28 cellular contexts compared by ENCODE assay signal in the genomic region with DNA sequence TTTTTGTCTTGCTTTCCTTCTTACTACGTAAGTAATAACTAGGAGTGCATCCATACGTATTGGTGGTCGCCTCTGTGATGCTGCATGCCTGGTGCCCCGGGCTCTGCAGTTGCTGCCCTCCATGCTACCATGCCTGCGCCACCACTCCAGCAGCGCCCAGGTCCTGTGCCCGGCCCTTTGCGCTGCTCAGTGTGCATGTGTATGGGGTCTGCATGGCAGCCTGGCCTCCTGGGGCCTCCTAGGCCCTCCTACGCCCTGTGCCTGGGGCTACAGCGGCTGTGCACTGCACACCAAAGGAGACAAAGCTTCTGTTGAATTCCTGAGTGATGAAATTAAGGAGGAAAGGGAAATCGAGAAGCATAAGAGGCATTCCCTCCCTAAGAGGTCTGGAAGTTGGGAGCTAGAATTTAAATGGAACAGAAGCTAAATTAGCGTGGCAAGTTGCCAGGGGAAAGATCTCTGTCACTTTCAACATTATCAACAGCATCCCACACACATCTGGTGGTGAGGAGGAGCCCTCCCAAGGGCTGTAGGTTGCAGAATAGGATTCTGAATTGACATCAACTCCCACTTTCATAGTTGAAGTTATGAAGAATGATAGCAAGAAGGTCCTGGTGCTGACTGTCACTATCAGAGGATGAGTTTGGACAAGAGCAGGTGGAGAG.
"Had no signal": no experiment of that assay in that cellular context is flagged by ENCODE, and none has a peak within 500 bp of the region (broad histone marks: within the 10 kb centered on the region; RNA-seq: fewer than 3 reads in every experiment).

No MANE protein-coding gene starts in this region.

- H3K27me3 Mint-ChIP-seq: activated naive CD8-positive, alpha-beta T cell had no signal

- H3K79me2 ChIP-seq: hepatocyte had no signal

- H3K4me2 ChIP-seq: hepatocyte had no signal

- H3K27me3 ChIP-seq: colonic mucosa, gastrocnemius medialis, ovary had no signal

- DNase-seq: activated CD4-positive, alpha-beta T cell treated with anti-CD3 and anti-CD28 coated beads for 48 hours; activated CD4-positive, alpha-beta T cell treated with anti-CD3 and anti-CD28 coated beads, Interleukin-2, amount 50 U/mL, for 48 hours; activated CD8-positive, alpha-beta memory T cell treated with anti-CD3 and anti-CD28 coated beads for 24 hours; activated effector memory CD4-positive, alpha-beta T cell treated with Interleukin-2 at 50 U/mL for 16 hours; activated naive CD4-positive, alpha-beta T cell treated with Interleukin-2 at 50 U/mL for 16 hours; cerebellar nuclear complex; colonic mucosa; effector memory CD4-positive, alpha-beta T cell; gastrocnemius medialis; glutamatergic neuron; left colon; midbrain; naive thymus-derived CD8-positive, alpha-beta T cell; ovary; retina; stimulated activated CD4-positive, alpha-beta T cell treated with anti-CD3 and anti-CD28 coated beads, Interleukin-12 subunit alpha, Interleukin-12 subunit beta, amount 100 ng/mL, for 4 hours; stimulated activated CD4-positive, alpha-beta T cell treated with anti-CD3 and anti-CD28 coated beads, Interleukin-4, amount 100 ng/mL, for 1 hour; stimulated activated naive CD8-positive, alpha-beta T cell treated with anti-CD3 and anti-CD28 coated beads, Interleukin-15, amount 100 ng/mL, for 72 hours; substantia nigra; T-helper 17 cell; T1000; WERI-Rb-1 had no signal

- H3K36me3 Mint-ChIP-seq: activated naive CD8-positive, alpha-beta T cell; naive thymus-derived CD8-positive, alpha-beta T cell had no signal

- H3K27ac ChIP-seq: colonic mucosa, gastrocnemius medialis, hepatocyte, ovary, skin epidermis, WERI-Rb-1 had no signal

- H3K4me1 Mint-ChIP-seq: naive thymus-derived CD8-positive, alpha-beta T cell; stimulated activated naive CD8-positive, alpha-beta T cell treated with anti-CD3 and anti-CD28 coated beads, Interleukin-15, amount 100 ng/mL, for 72 hours; T-helper 17 cell had no signal

- H3K4me3 ChIP-seq: colonic mucosa, gastrocnemius medialis, hepatocyte, ovary, skin epidermis had no signal

- H3K9me3 Mint-ChIP-seq: naive thymus-derived CD8-positive, alpha-beta T cell; stimulated activated naive CD8-positive, alpha-beta T cell treated with anti-CD3 and anti-CD28 coated beads, Interleukin-15, amount 100 ng/mL, for 72 hours had no signal

- H3K27ac Mint-ChIP-seq: activated naive CD8-positive, alpha-beta T cell; progenitor cell of endocrine pancreas; T-helper 17 cell had no signal

- H3K36me3 ChIP-seq: colonic mucosa, gastrocnemius medialis, ovary, WERI-Rb-1 had no signal

- H3K4me1 ChIP-seq: colonic mucosa, gastrocnemius medialis had no signal

- H3K4me3 Mint-ChIP-seq: activated naive CD8-positive, alpha-beta T cell; naive thymus-derived CD8-positive, alpha-beta T cell; stimulated activated naive CD8-positive, alpha-beta T cell treated with anti-CD3 and anti-CD28 coated beads, Interleukin-15, amount 100 ng/mL, for 72 hours; T-helper 17 cell had no signal

- H2AFZ ChIP-seq: hepatocyte had no signal

- ATAC-seq: activated CD4-positive, CD25-positive, alpha-beta regulatory T cell treated with anti-CD3 and anti-CD28 coated beads, Interleukin-2, amount 50 U/mL, for 24 hours; gastrocnemius medialis; left colon; naive thymus-derived CD8-positive, alpha-beta T cell; sciatic nerve; stimulated activated naive CD8-positive, alpha-beta T cell treated with anti-CD3 and anti-CD28 coated beads, Interleukin-15, amount 100 ng/mL, for 72 hours; T-helper 17 cell had no signal

- H3K9me3 ChIP-seq: colonic mucosa, gastrocnemius medialis, ovary had no signal
